ENCODE assay signal across 8 cellular contexts in the genomic region with DNA sequence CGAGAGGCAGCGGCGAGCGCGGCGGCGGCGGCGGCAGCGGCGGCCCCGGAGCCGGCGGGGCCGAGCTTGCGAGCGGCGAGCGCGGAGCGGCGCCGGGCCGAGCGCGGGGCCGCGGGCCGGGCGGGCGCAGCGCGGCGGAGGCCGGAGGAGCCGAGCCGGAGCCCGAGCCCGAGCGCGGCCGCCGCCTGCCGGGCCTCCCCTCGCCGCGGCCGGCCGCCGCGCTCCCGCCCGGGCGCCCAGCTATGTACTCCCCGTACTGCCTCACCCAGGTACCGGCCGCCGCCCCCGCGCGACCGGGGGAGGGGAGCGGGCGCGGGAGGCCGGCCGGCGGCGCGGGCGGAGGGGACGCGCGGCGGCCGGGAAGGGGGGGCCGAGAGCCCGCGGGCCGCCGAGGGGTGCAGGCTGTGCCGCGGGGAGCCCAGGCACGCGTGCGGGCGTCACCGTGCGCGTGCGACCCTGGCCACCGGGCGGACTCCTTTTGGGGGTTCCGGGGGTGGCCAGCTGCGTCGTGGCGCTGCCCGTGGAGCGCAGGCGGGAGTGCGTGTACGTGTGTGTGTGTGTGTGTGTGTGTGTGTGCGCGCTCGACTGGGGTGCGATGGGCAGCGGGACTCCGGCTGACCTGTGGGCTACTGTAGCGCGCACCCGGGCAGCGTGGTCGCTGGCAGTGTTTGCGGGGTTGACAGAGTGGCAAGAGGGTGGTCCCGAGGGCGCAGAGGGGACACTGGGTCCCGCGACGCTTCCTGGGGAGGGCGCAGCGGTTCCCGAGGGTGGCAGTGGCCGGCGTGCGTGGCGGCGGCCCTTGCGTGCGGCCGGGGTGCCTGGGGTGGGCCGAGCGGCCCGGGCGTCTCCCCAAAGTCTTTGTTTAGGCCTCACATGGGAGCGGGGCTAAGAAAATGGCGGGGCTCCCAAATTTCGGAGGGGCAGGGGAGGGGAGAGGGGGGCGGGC. TPM values are rescaled to one million over a fixed set of nuclear protein-coding genes. Genes with fewer than 3 reads are reported as not detected.
DNase-seq lines count a peak whose midpoint lies in the region; ATAC-seq, FAIRE-seq and TF ChIP-seq lines count a peak whose summit lies in the region.

No MANE protein-coding gene starts in this region.

- H3K9ac ChIP-seq in skeletal muscle tissue (ENCODE audit: low read depth in 1 of 3, low read length in 3 of 3), result peak overlapping the region; percentile 90 to 99 (median 91)

- no peak for ATAC-seq in HG02970 (IDR thresholded peaks at IDR 0.05; ENCODE audit: low FRiP score, unreplicated experiment)

- H3K4me1 ChIP-seq in hepatocyte (ENCODE audit: insufficient read depth) (peaks cover 18% of the 10 kb centered on the region), skeletal muscle tissue (ENCODE audit: control insufficient read depth in 3 of 3, insufficient read depth in 3 of 3, low read length in 3 of 3) (peaks cover 39 to 55% (median 45%) of the 10 kb centered on the region in 3 donors)

- H3K27me3 ChIP-seq in hepatocyte (peaks cover 64% of the 10 kb centered on the region), skeletal muscle tissue (ENCODE audit: control insufficient read depth in 3 of 3, insufficient read depth in 3 of 3, low read length in 3 of 3) (peaks cover 0 to 3% (median 0%) of the 10 kb centered on the region in 3 donors)

- no peak for TF ChIP-seq CTCF in hepatocyte (IDR thresholded peaks at IDR 0.05; ENCODE audit: poor library complexity)

- peaks cover 8% of the 10 kb centered on the region for H4K20me1 ChIP-seq in hepatocyte (ENCODE audit: insufficient read depth, poor library complexity, severe bottlenecking)

- peak overlapping the region; percentile 37 for H3K27ac ChIP-seq in hepatocyte
- peak overlapping the region; percentile 99 for H3K27ac ChIP-seq in skeletal muscle tissue (ENCODE audit: low read depth, low read length)

- H3K4me1 Mint-ChIP-seq in activated naive CD8-positive, alpha-beta T cell treated with anti-CD3 and anti-CD28 coated beads for 36 hours, result peaks cover 7% of the 10 kb centered on the region

- H3K9me2 ChIP-seq in hepatocyte (replicated peaks; ENCODE audit: insufficient read depth), result no peaks in the 10 kb centered on the region

- H3K4me3 ChIP-seq in hepatocyte (peak overlapping the region; percentile 61), skeletal muscle tissue (ENCODE audit: low read length in 3 of 3) (peak overlapping the region; percentile 82 to 96 (median 94))

- H2AFZ ChIP-seq in hepatocyte, result no peak overlapping the region

- no peaks in the 10 kb centered on the region for H3K36me3 Mint-ChIP-seq in activated naive CD8-positive, alpha-beta T cell treated with anti-CD3 and anti-CD28 coated beads for 36 hours

- H3K4me2 ChIP-seq in hepatocyte, result peak overlapping the region; percentile 83

- H3K27ac Mint-ChIP-seq in activated naive CD8-positive, alpha-beta T cell treated with anti-CD3 and anti-CD28 coated beads for 36 hours, result no peak overlapping the region

- H3K79me2 ChIP-seq in hepatocyte, result peaks cover 25% of the 10 kb centered on the region

- H3K9me3 Mint-ChIP-seq in activated naive CD8-positive, alpha-beta T cell treated with anti-CD3 and anti-CD28 coated beads for 36 hours, result no peaks in the 10 kb centered on the region

- WGBS in hepatocyte (ENCODE audit: low lambda C conversion rate, missing lambda C conversion rate), result 4% methylated on average over 34 of the region's 138 CpGs

- no peaks in the 10 kb centered on the region for H3K9me3 ChIP-seq in hepatocyte (ENCODE audit: low read depth)
- no peaks in the 10 kb centered on the region for H3K9me3 ChIP-seq in skeletal muscle tissue (ENCODE audit: control insufficient read depth in 3 of 3, low read length in 3 of 3)

- H3K36me3 ChIP-seq in hepatocyte (replicated peaks; ENCODE audit: insufficient read depth, low read depth) (no peaks in the 10 kb centered on the region), skeletal muscle tissue (ENCODE audit: control insufficient read depth in 3 of 3, insufficient read depth in 3 of 3, low read length in 3 of 3) (peaks cover 10 to 14% (median 12%) of the 10 kb centered on the region in 3 donors)

- DNase-seq in 8988T, result peak; percentile 62
- DNase-seq in GM19239 (ENCODE audit: insufficient read length, low spot score), result peak; percentile 84
- no peak for DNase-seq in activated naive CD8-positive, alpha-beta T cell treated with anti-CD3 and anti-CD28 coated beads for 36 hours
- peak; percentile 37 for DNase-seq in hepatocyte (ENCODE audit: low spot score)
- no peak for DNase-seq in NK-92 treated with Interleukin-12 subunit alpha and Interleukin-12 subunit beta, amount 100 ng/mL, for 24 hours (lab: John Stamatoyannopoulos, UW)
- no peak for DNase-seq in NCI-H1930 (lab: John Stamatoyannopoulos, UW)

- no peaks in the 10 kb centered on the region for H3K27me3 Mint-ChIP-seq in activated naive CD8-positive, alpha-beta T cell treated with anti-CD3 and anti-CD28 coated beads for 36 hours

- H3K4me3 Mint-ChIP-seq in activated naive CD8-positive, alpha-beta T cell treated with anti-CD3 and anti-CD28 coated beads for 36 hours, result peak overlapping the region; percentile 75

- FAIRE-seq in GM19239 (lab: Jason Lieb, UNC), result no peak

RNA-seq across cellular contexts. Expression of a gene that starts 0.6 kb away (rescaled TPM):
- 1 to 10 TPM; 6.3 to 8.7 TPM for total RNA-seq in activated naive CD8-positive, alpha-beta T cell treated with anti-CD3 and anti-CD28 coated beads for 36 hours
- total RNA-seq in hepatocyte (3.8 and 12.8 TPM in 2 replicates), skeletal muscle tissue (49.1 TPM)
- polyA plus RNA-seq in hepatocyte, result 6.3 and 10.2 TPM in 2 replicates

RNA-seq across cellular contexts. Expression of a gene that starts 26.5 kb away (rescaled TPM):
- not detected for total RNA-seq in activated naive CD8-positive, alpha-beta T cell treated with anti-CD3 and anti-CD28 coated beads for 36 hours
- total RNA-seq in hepatocyte (0.17 TPM in 1 of 2 replicates, not detected in the other), skeletal muscle tissue (not detected)
- not detected in 2 replicates for polyA plus RNA-seq in hepatocyte

RNA-seq across cellular contexts. Expression of a gene that starts 38.8 kb away (rescaled TPM):
- total RNA-seq in activated naive CD8-positive, alpha-beta T cell treated with anti-CD3 and anti-CD28 coated beads for 36 hours, result 10 to 100 TPM; 37.1 to 37.8 TPM
- total RNA-seq in hepatocyte, result 21.0 and 27.2 TPM in 2 replicates
- polyA plus RNA-seq in hepatocyte, result 106 and 109 TPM in 2 replicates
- 21.4 TPM for total RNA-seq in skeletal muscle tissue

RNA-seq across cellular contexts. Expression of a gene that starts 50.2 kb away (rescaled TPM):
- 100 to 1,000 TPM; 176 to 181 TPM for total RNA-seq in activated naive CD8-positive, alpha-beta T cell treated with anti-CD3 and anti-CD28 coated beads for 36 hours
- total RNA-seq in hepatocyte, result 64.5 and 65.8 TPM in 2 replicates
- polyA plus RNA-seq in hepatocyte, result 130 and 140 TPM in 2 replicates
- 57.9 TPM for total RNA-seq in skeletal muscle tissue

RNA-seq across cellular contexts. Expression of a gene that starts 57.5 kb away (rescaled TPM):
- 100 to 1,000 TPM; 673 to 688 TPM for total RNA-seq in activated naive CD8-positive, alpha-beta T cell treated with anti-CD3 and anti-CD28 coated beads for 36 hours
- 1,414 and 1,442 TPM in 2 replicates for total RNA-seq in hepatocyte
- polyA plus RNA-seq in hepatocyte, result 915 and 922 TPM in 2 replicates
- total RNA-seq in skeletal muscle tissue, result 382 TPM

Comparison
In these comparisons a context has a peak if more than half of its experiments do, and no peak if none do; other contexts are left out.
1. DNase-seq: peak in 8988T (single experiment), GM19239 (single experiment) and hepatocyte (single experiment); none in activated naive CD8-positive, alpha-beta T cell treated with anti-CD3 and anti-CD28 coated beads for 36 hours (single experiment), NK-92 treated with Interleukin-12 subunit alpha and Interleukin-12 subunit beta, amount 100 ng/mL, for 24 hours (single experiment) and NCI-H1930 (0 of 2).